Comparison of ENCODE assay signal across 8 cellular contexts in the genomic region with DNA sequence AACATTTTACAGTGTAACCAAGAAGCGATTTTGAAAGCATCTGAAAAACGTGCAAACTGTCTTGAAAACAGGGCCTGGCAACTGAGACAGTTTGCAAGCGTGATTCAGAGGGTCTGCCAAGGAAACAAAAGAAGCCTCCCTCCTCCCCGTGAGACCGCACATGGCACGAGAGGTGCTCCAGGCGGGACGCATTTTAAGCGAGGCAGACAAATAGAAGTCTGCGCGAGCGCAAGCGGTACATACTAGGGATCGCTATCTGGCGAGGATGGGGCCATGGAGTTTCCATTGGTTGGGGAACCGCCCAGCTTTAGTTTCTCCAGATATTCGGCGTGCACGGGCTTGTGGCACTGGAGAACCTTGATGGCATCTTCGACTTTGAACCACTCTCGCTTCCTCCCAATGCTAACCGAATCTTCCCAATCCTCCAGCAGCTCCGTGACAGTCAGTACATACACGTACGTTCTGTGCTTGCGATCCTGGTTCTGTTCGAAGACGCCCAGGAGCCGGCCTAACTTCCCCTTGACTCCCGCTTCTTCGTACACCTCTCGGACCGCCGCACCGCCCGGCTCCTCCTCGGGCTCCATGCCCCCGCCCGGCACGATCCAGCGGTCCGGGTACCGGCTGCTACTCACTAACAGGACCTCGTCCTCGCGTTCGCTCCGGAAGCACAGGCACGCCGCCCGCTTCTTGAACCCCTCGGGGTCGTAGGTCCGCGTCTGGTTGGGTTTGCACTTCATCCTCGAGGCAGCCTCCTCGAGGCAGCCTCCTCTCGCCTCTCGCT. TPM values are rescaled to one million over a fixed set of nuclear protein-coding genes. Genes with fewer than 3 reads are reported as not detected.
DNase-seq lines count a peak whose midpoint lies in the region; ATAC-seq and TF ChIP-seq lines count a peak whose summit lies in the region.
"Not testable (repeated sequence)": the region's sequence is repeated elsewhere in the genome, so short reads cannot be mapped to it uniquely, and the experiment has no call there.

No MANE protein-coding gene starts in this region.

- H3K36me3 Mint-ChIP-seq in activated T-helper 17 cell treated with anti-CD3 and anti-CD28 coated beads, Interleukin-2, amount 50 U/mL, for 72 hours (ENCODE audit: low read depth); effector memory CD8-positive, alpha-beta T cell (ENCODE audit: insufficient read depth): not testable (repeated sequence)

- WGBS in ovary, 3 donors: 30 to 55% (median 35%) methylated on average over 47 to 50 of the region's 59 CpGs
- 7 to 49% methylated on average over 2 to 48 of the region's 59 CpGs for WGBS in tibial nerve, 2 donors

- not testable (repeated sequence) for H3K27me3 ChIP-seq in Panc1 (ENCODE audit: control insufficient read depth, insufficient read depth, low read length); iPS-20b (ENCODE audit: insufficient read depth, low read length); ovary
- H3K27me3 ChIP-seq in tibial nerve: peaks cover 0 to 24% of the 10 kb centered on the region in 2 donors

- ATAC-seq in HG02610 (IDR thresholded peaks at IDR 0.05; ENCODE audit: unreplicated experiment): peak; percentile 14
- peak; percentile 78 for ATAC-seq in Panc1
- peak; percentile 43 for ATAC-seq in activated T-helper 17 cell treated with anti-CD3 and anti-CD28 coated beads, Interleukin-2, amount 50 U/mL, for 72 hours (replicated peaks)
- ATAC-seq in effector memory CD8-positive, alpha-beta T cell (replicated peaks): not testable (repeated sequence)

- peak overlapping the region; percentile 61; the same call in 1 of the 2 replicates for H3K9ac ChIP-seq in iPS-20b (ENCODE audit: low read depth, low read length)

- in situ Hi-C loops in Panc1 (cut with HindIII; ENCODE audit: low pct_unique_long_range_greater_than_20kb, low sequenced_read_pairs): not testable (repeated sequence)

- BruUV-seq in Panc1 (replicated peaks; lab: Mats Ljungman, UMichigan): TSS peak; percentile 90

- POLR2A ChIA-PET in Panc1 (lab: Charles Lee): not testable (repeated sequence)

- intact Hi-C loops in Panc1 (cut with micrococcal nuclease; ENCODE audit: unreplicated experiment); ovary (cut with DNase I): not testable (repeated sequence)

- peak overlapping the region; percentile 83 for H3K4me3 Mint-ChIP-seq in activated T-helper 17 cell treated with anti-CD3 and anti-CD28 coated beads, Interleukin-2, amount 50 U/mL, for 72 hours
- peak overlapping the region; percentile 83 to 86 for H3K4me3 Mint-ChIP-seq in effector memory CD8-positive, alpha-beta T cell

- not testable (repeated sequence) for H3K27me3 Mint-ChIP-seq in activated T-helper 17 cell treated with anti-CD3 and anti-CD28 coated beads, Interleukin-2, amount 50 U/mL, for 72 hours
- H3K27me3 Mint-ChIP-seq in effector memory CD8-positive, alpha-beta T cell: peaks cover 10 to 16% of the 10 kb centered on the region in 2 donors

- DNase-seq in Daoy (ENCODE audit: low read depth): peak; percentile 50
- DNase-seq in Panc1 (ENCODE audit: low read depth, low spot score); effector memory CD8-positive, alpha-beta T cell; tibial nerve (ENCODE audit: low spot score in 2 of 2): not testable (repeated sequence)
- DNase-seq in ovary: peak in 1 of 5 donors; percentile 19

- H3K4me3 ChIP-seq in Panc1 (ENCODE audit: low read depth in 2 of 2, low read length in 2 of 2): peak overlapping the region; percentile 52 to 70
- H3K4me3 ChIP-seq in iPS-20b (ENCODE audit: low read length): peak overlapping the region; percentile 80
- peak overlapping the region; percentile 52 for H3K4me3 ChIP-seq in ovary
- H3K4me3 ChIP-seq in tibial nerve: peak overlapping the region; percentile 27 to 68 (median 42)

- CTCF ChIA-PET in Panc1 (lab: Charles Lee): not testable (repeated sequence)

- H3K27ac ChIP-seq in Panc1 (ENCODE audit: low read length) (0 out of 2 replicates have a peak overlapping the region, but pooled peaks have one; percentile 48), ovary (peak overlapping the region in 1 of 2 donors; percentile 69)
- H3K27ac ChIP-seq in iPS-20b (ENCODE audit: low read length); tibial nerve: not testable (repeated sequence)

- not testable (repeated sequence) for H3K4me1 ChIP-seq in Panc1 (ENCODE audit: control insufficient read depth, insufficient read depth, low read length); iPS-20b (ENCODE audit: insufficient read depth, low read length); ovary (ENCODE audit: insufficient read depth); tibial nerve

- TF ChIP-seq EP300 in ovary (IDR thresholded peaks at IDR 0.05); tibial nerve (IDR thresholded peaks at IDR 0.05): not testable (repeated sequence)

- H3K4me1 Mint-ChIP-seq in activated T-helper 17 cell treated with anti-CD3 and anti-CD28 coated beads, Interleukin-2, amount 50 U/mL, for 72 hours; effector memory CD8-positive, alpha-beta T cell (ENCODE audit: low read depth in 2 of 2): not testable (repeated sequence)

- not testable (repeated sequence) for H3K9me3 ChIP-seq in Panc1 (ENCODE audit: control insufficient read depth, insufficient read depth, low read depth, low read length); iPS-20b (ENCODE audit: insufficient read depth, low read depth, low read length); ovary; tibial nerve

- not testable (repeated sequence) for H3K27ac Mint-ChIP-seq in activated T-helper 17 cell treated with anti-CD3 and anti-CD28 coated beads, Interleukin-2, amount 50 U/mL, for 72 hours; effector memory CD8-positive, alpha-beta T cell

- not testable (repeated sequence) for TF ChIP-seq POLR2A in ovary (IDR thresholded peaks at IDR 0.05); tibial nerve (IDR thresholded peaks at IDR 0.05)

- H3K9me3 Mint-ChIP-seq in activated T-helper 17 cell treated with anti-CD3 and anti-CD28 coated beads, Interleukin-2, amount 50 U/mL, for 72 hours; effector memory CD8-positive, alpha-beta T cell: not testable (repeated sequence)

- H3K36me3 ChIP-seq in Panc1 (ENCODE audit: control insufficient read depth, insufficient read depth, low read length); iPS-20b (ENCODE audit: insufficient read depth, low read depth, low read length); ovary; tibial nerve: not testable (repeated sequence)

- TF ChIP-seq CTCF in Panc1 (IDR thresholded peaks at IDR 0.05); ovary (IDR thresholded peaks at IDR 0.05); tibial nerve (IDR thresholded peaks at IDR 0.05): not testable (repeated sequence)

RNA-seq across cellular contexts. Expression of a gene that starts 0.5 kb away (rescaled TPM):
- total RNA-seq in Daoy (2014; rRNA removed; shearing (Covaris generic)): 35.6 and 40.5 TPM in 2 replicates
- total RNA-seq in Panc1 (2021; ENCODE audit: unreplicated experiment): 11.9 TPM
- 10.8 TPM for polyA plus RNA-seq in Panc1 (2012; ENCODE audit: insufficient read length)
- 1 to 10 TPM; 1.5 to 2.2 TPM for total RNA-seq in activated T-helper 17 cell treated with anti-CD3 and anti-CD28 coated beads, Interleukin-2, amount 50 U/mL, for 72 hours
- total RNA-seq in ovary: 10 to 100 TPM in 3 of 7 donors, 1 to 10 TPM in 4; 3.6 to 11.9 (median 9.2) TPM
- polyA plus RNA-seq in ovary: 1 to 10 TPM; 7.5 TPM
- 1 to 10 TPM in 3 of 4 donors, under 1 TPM in 1; 0.39 to 2.6 (median 1.8) TPM for total RNA-seq in tibial nerve
